ENCODE assay signal across 18 cellular contexts in genomic region chr14:28565345-28565744, GRCh38.
DNase-seq lines count a peak whose midpoint lies in the region; ATAC-seq and TF ChIP-seq lines count a peak whose summit lies in the region.
"Had no signal": no experiment of that assay in that cellular context is flagged by ENCODE, and none has a peak within 500 bp of the region (broad histone marks: within the 10 kb centered on the region; RNA-seq: fewer than 3 reads in every experiment).

No MANE protein-coding gene starts in this region.

- no peaks in the 10 kb centered on the region for H4K20me1 ChIP-seq in mammary epithelial cell (ENCODE audit: insufficient read depth, low read length)
- H4K20me1 ChIP-seq: BLaER1 treated with 17β-estradiol and CSF1 and Interleukin-3, amounts not matched to agents 10 nM and 100 nM had no signal

- H3K27ac ChIP-seq in mammary epithelial cell (ENCODE audit: insufficient read depth, low read depth, low read length) (no peak overlapping the region), breast epithelium (no peak overlapping the region), foreskin keratinocyte (no peak overlapping the region)
- H3K27ac ChIP-seq: 22Rv1; A549; BLaER1 treated with 17β-estradiol and CSF1 and Interleukin-3, amounts not matched to agents 10 nM and 100 nM; C4-2B had no signal

- H3K4me1 Mint-ChIP-seq in HFFc6 (ENCODE audit: low read depth) = no peaks in the 10 kb centered on the region
- H3K4me1 Mint-ChIP-seq: B cell had no signal

- no peak overlapping the region for H3K4me3 Mint-ChIP-seq in HFFc6
- H3K4me3 Mint-ChIP-seq: B cell; CD4-positive, alpha-beta T cell; CD8-positive, alpha-beta T cell had no signal

- intact Hi-C loops in mammary epithelial cell (cut with micrococcal nuclease) (no loop called here), breast epithelium (cut with DNase I; ENCODE audit: low total_unique reads) (no loop called here)

- H2AFZ ChIP-seq in mammary epithelial cell (ENCODE audit: low read depth, low read length) = no peak overlapping the region

- H3K36me3 ChIP-seq in mammary epithelial cell (ENCODE audit: insufficient read depth, low read length) (no peaks in the 10 kb centered on the region), breast epithelium (no peaks in the 10 kb centered on the region)
- H3K36me3 ChIP-seq: BLaER1 treated with 17β-estradiol and CSF1 and Interleukin-3, amounts not matched to agents 10 nM and 100 nM had no signal

- TF ChIP-seq POLR2A in breast epithelium (IDR thresholded peaks at IDR 0.05) = no peak

- no TSS peak for BruUV-seq in mammary epithelial cell (replicated peaks; lab: Mats Ljungman, UMichigan)

- H3K4me3 ChIP-seq in mammary epithelial cell (replicated peaks in 1 of 3; ENCODE audit: insufficient read depth in 1 of 3, low read depth in 2 of 3, low read length in 3 of 3) (no peak overlapping the region), breast epithelium (no peak overlapping the region), epithelial cell of esophagus (ENCODE audit: low read length) (no peak overlapping the region)
- H3K4me3 ChIP-seq: A549; BLaER1 treated with 17β-estradiol and CSF1 and Interleukin-3, amounts not matched to agents 10 nM and 100 nM had no signal

- H3K79me2 ChIP-seq in mammary epithelial cell (ENCODE audit: insufficient read depth, low read length) = no peaks in the 10 kb centered on the region

- H3K9me3 ChIP-seq in mammary epithelial cell (replicated peaks; ENCODE audit: insufficient read depth, low read length) (no peaks in the 10 kb centered on the region), breast epithelium (no peaks in the 10 kb centered on the region)
- H3K9me3 ChIP-seq: A549; BLaER1 treated with 17β-estradiol and CSF1 and Interleukin-3, amounts not matched to agents 10 nM and 100 nM; Caco-2 had no signal

- dilution Hi-C loops in mammary epithelial cell (cut with HindIII; ENCODE audit: low sequenced_read_pairs) = no loop called here

- TF ChIP-seq CTCF in mammary epithelial cell (conservative IDR thresholded peaks at IDR 0.05 in 1 of 2, IDR thresholded peaks at IDR 0.05 in 1 of 2; ENCODE audit: extremely low read depth in 1 of 2, insufficient read depth in 1 of 2, low read depth in 1 of 2, low read length in 2 of 2) (no peak), breast epithelium (IDR thresholded peaks at IDR 0.05) (no peak), epithelial cell of esophagus (IDR thresholded peaks at IDR 0.05; ENCODE audit: insufficient read depth, low read depth, low read length, missing control alignments) (no peak), foreskin keratinocyte (conservative IDR thresholded peaks at IDR 0.05) (no peak), HFFc6 (IDR thresholded peaks at IDR 0.05) (no peak)

- H3K27ac Mint-ChIP-seq in HFFc6 = no peak overlapping the region
- H3K27ac Mint-ChIP-seq: B cell; CD4-positive, alpha-beta T cell; CD8-positive, alpha-beta T cell had no signal

- no peaks in the 10 kb centered on the region; the same call in 1 of the 2 replicates for H3K27me3 Mint-ChIP-seq in HFFc6 (ENCODE audit: insufficient read depth)
- H3K27me3 Mint-ChIP-seq: B cell; CD4-positive, alpha-beta T cell had no signal

- H3K4me2 ChIP-seq in mammary epithelial cell (ENCODE audit: insufficient read depth, low read depth, low read length) = no peak overlapping the region
- H3K4me2 ChIP-seq: A549; BLaER1 treated with 17β-estradiol and CSF1 and Interleukin-3, amounts not matched to agents 10 nM and 100 nM had no signal

- no peak overlapping the region for H3K9ac ChIP-seq in mammary epithelial cell (ENCODE audit: insufficient read depth, low read length)
- H3K9ac ChIP-seq: BLaER1 treated with 17β-estradiol and CSF1 and Interleukin-3, amounts not matched to agents 10 nM and 100 nM had no signal

- in situ Hi-C loops in mammary epithelial cell (cut with MboI; ENCODE audit: low sequenced_read_pairs in 2 of 2) = no loop called here

- ATAC-seq in foreskin keratinocyte = peak; percentile 87
- ATAC-seq: A549; CD8-positive, alpha-beta T cell had no signal

- DNase-seq in mammary epithelial cell = peak; percentile 56
- no peak for DNase-seq in breast epithelium (ENCODE audit: low spot score in 2 of 2)
- peak; percentile 48 for DNase-seq in epithelial cell of esophagus (ENCODE audit: low read depth)
- DNase-seq in foreskin keratinocyte = peak in 1 of 2 donors; percentile 42
- no peak for DNase-seq in HFFc6
- no peak for DNase-seq in NK-92 (lab: John Stamatoyannopoulos, UW; ENCODE audit: unreplicated experiment)
- DNase-seq: AML-193; Caco-2; Calu3; CD4-positive, alpha-beta T cell; CD8-positive, alpha-beta T cell; DMS79 treated with DMSO at 0.1 percent for 48 hours; GF-D8 had no signal

- peaks cover 43% of the 10 kb centered on the region for H3K9me3 Mint-ChIP-seq in HFFc6

- CTCF ChIA-PET in mammary epithelial cell (lab: Charles Lee; ENCODE audit: low non-redundant PET) = no interaction called here

- no peaks in the 10 kb centered on the region for H3K4me1 ChIP-seq in mammary epithelial cell (ENCODE audit: insufficient read depth, low read length)
- H3K4me1 ChIP-seq in breast epithelium = no peaks in the 10 kb centered on the region
- H3K4me1 ChIP-seq in foreskin keratinocyte = no peaks in the 10 kb centered on the region
- H3K4me1 ChIP-seq: BLaER1 treated with 17β-estradiol and CSF1 and Interleukin-3, amounts not matched to agents 10 nM and 100 nM; Caco-2 had no signal

- no peaks in the 10 kb centered on the region; the same call in 1 of the 2 replicates for H3K36me3 Mint-ChIP-seq in HFFc6 (ENCODE audit: low read depth)
- H3K36me3 Mint-ChIP-seq: CD8-positive, alpha-beta T cell had no signal

- no peaks in the 10 kb centered on the region for H3K27me3 ChIP-seq in mammary epithelial cell (ENCODE audit: insufficient read depth, low read length)
- H3K27me3 ChIP-seq in breast epithelium = no peaks in the 10 kb centered on the region
- H3K27me3 ChIP-seq in foreskin keratinocyte = no peaks in the 10 kb centered on the region
- H3K27me3 ChIP-seq: BLaER1 treated with 17β-estradiol and CSF1 and Interleukin-3, amounts not matched to agents 10 nM and 100 nM had no signal

Comparison
In these comparisons a context has a peak if more than half of its experiments do, and no peak if none do; other contexts are left out.
1. DNase-seq: peak in mammary epithelial cell (single experiment) and epithelial cell of esophagus (single experiment); none in breast epithelium (0 of 2), HFFc6 (single experiment) and NK-92 (single experiment).